In the genomic region with DNA sequence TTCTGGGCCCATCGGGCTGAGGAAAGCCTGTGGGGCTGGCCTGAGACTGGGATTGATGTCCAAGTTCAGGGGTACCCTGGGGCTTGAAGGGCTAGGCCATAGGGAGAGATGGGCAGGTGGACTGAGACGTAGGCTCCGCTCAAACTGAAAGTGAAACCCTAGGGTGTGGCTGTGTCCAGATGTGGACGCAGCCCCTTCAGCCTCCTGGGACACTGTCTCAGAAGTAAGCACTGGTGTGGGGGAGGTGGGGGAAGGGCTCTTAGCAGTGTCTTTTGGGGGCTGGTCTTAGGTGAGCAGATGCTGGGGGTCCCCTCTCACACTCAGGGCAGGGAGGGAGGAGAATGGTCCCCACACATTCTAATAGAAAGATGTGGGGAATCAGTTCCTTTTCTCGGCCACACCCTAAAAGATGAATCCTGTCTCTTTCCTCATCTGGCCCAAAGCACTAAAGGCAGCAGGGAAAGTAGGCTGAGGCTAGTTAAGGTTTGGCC, we compare ENCODE assay signal across 9 cellular contexts. TPM values are rescaled to one million over a fixed set of nuclear protein-coding genes. Genes with fewer than 3 reads are reported as not detected.
DNase-seq lines count a peak whose midpoint lies in the region; ATAC-seq and TF ChIP-seq lines count a peak whose summit lies in the region.
"Had no signal": no experiment of that assay in that cellular context is flagged by ENCODE, and none has a peak within 500 bp of the region (broad histone marks: within the 10 kb centered on the region; RNA-seq: fewer than 3 reads in every experiment).

No MANE protein-coding gene starts in this region.

- H3K4me3 Mint-ChIP-seq in MCF 10A (ENCODE audit: unreplicated experiment), result no peak overlapping the region

- H2AFZ ChIP-seq in mammary epithelial cell (ENCODE audit: low read depth, low read length), result no peak overlapping the region

- H3K9me3 ChIP-seq in mammary epithelial cell (replicated peaks; ENCODE audit: insufficient read depth, low read length), result no peaks in the 10 kb centered on the region
- H3K9me3 ChIP-seq in right atrium auricular region, result no peaks in the 10 kb centered on the region
- H3K9me3 ChIP-seq in upper lobe of right lung, result no peaks in the 10 kb centered on the region

- H3K9me3 Mint-ChIP-seq in MCF 10A (ENCODE audit: unreplicated experiment), result no peaks in the 10 kb centered on the region

- in situ Hi-C loops in mammary epithelial cell (cut with MboI; ENCODE audit: low sequenced_read_pairs in 2 of 2), result no loop called here

- CTCF ChIA-PET in MCF 10A (lab: Yijun Ruan, JAX), result interaction anchor here (0.5 to 1.4 kb wide), 3 partner anchors 16 to 91 kb away, joined by 3 to 10 read pairs (median 3); a partner anchor contains a TSS
- CTCF ChIA-PET in mammary epithelial cell (lab: Charles Lee; ENCODE audit: low non-redundant PET), result no interaction called here

- H3K27ac ChIP-seq in mammary epithelial cell (ENCODE audit: insufficient read depth, low read depth, low read length), result no peak overlapping the region
- H3K27ac ChIP-seq in right atrium auricular region, result peak overlapping the region; percentile 84 to 86
- H3K27ac ChIP-seq in upper lobe of right lung, result peak overlapping the region; percentile 81

- H3K4me1 ChIP-seq in mammary epithelial cell (ENCODE audit: insufficient read depth, low read length), result peaks cover 54% of the 10 kb centered on the region
- peaks cover 0 to 92% of the 10 kb centered on the region in 2 donors for H3K4me1 ChIP-seq in right atrium auricular region
- H3K4me1 ChIP-seq in upper lobe of right lung, result peaks cover 43% of the 10 kb centered on the region

- peak; percentile 39 for DNase-seq in MCF 10A (ENCODE audit: unreplicated experiment)
- no peak for DNase-seq in mammary epithelial cell
- DNase-seq in SW480 (ENCODE audit: low spot score), result peak; percentile 72
- DNase-seq in right atrium auricular region (ENCODE audit: low spot score), result no peak
- no peak for DNase-seq in upper lobe of right lung
- DNase-seq in COLO829 (ENCODE audit: low spot score), result no peak
- DNase-seq in cerebellar nuclear complex (lab: John Stamatoyannopoulos, UW), result no peak
- DNase-seq: NCI-H2227 treated with DMSO at 0.1 percent for 48 hours had no signal

- H4K20me1 ChIP-seq in mammary epithelial cell (ENCODE audit: insufficient read depth, low read length), result no peaks in the 10 kb centered on the region

- no peak overlapping the region for H3K4me2 ChIP-seq in mammary epithelial cell (ENCODE audit: insufficient read depth, low read depth, low read length)

- ATAC-seq in upper lobe of right lung, result peak; percentile 4
- ATAC-seq in HG02588 (IDR thresholded peaks at IDR 0.05; ENCODE audit: unreplicated experiment), result no peak

- dilution Hi-C loops in mammary epithelial cell (cut with HindIII; ENCODE audit: low sequenced_read_pairs), result no loop called here

- POLR2A ChIA-PET in MCF 10A (lab: Yijun Ruan, JAX), result interaction anchor here (0.7 to 2.6 kb wide), 2 partner anchors 21 to 79 kb away, joined by 3 to 14 read pairs; a partner anchor contains a TSS

- intact Hi-C loops in MCF 10A (cut with micrococcal nuclease) (no loop called here), mammary epithelial cell (cut with micrococcal nuclease) (no loop called here), upper lobe of right lung (cut with DNase I) (no loop called here)

- no peaks in the 10 kb centered on the region for H3K36me3 ChIP-seq in mammary epithelial cell (ENCODE audit: insufficient read depth, low read length)
- no peaks in the 10 kb centered on the region for H3K36me3 ChIP-seq in right atrium auricular region
- no peaks in the 10 kb centered on the region for H3K36me3 ChIP-seq in upper lobe of right lung

- peak overlapping the region; percentile 91 for H3K27ac Mint-ChIP-seq in MCF 10A (ENCODE audit: low read depth, unreplicated experiment)

- no peaks in the 10 kb centered on the region for H3K79me2 ChIP-seq in mammary epithelial cell (ENCODE audit: insufficient read depth, low read length)

- 81% methylated on average over 5 of the region's 5 CpGs for WGBS in mammary epithelial cell (ENCODE audit: low coverage, missing lambda C conversion rate)

- H3K27me3 ChIP-seq in mammary epithelial cell (ENCODE audit: insufficient read depth, low read length) (no peaks in the 10 kb centered on the region), right atrium auricular region (no peaks in the 10 kb centered on the region), upper lobe of right lung (no peaks in the 10 kb centered on the region)

- no peaks in the 10 kb centered on the region for H3K27me3 Mint-ChIP-seq in MCF 10A (ENCODE audit: insufficient read depth, unreplicated experiment)

- H3K4me3 ChIP-seq in mammary epithelial cell (replicated peaks in 1 of 3; ENCODE audit: insufficient read depth in 1 of 3, low read depth in 2 of 3, low read length in 3 of 3), result no peak overlapping the region
- peak overlapping the region in 1 of 2 donors; percentile 24 for H3K4me3 ChIP-seq in right atrium auricular region
- H3K4me3 ChIP-seq in upper lobe of right lung, result peak overlapping the region; percentile 64

- no peak for TF ChIP-seq CTCF in MCF 10A (IDR thresholded peaks at IDR 0.05; ENCODE audit: unreplicated experiment)
- TF ChIP-seq CTCF in mammary epithelial cell (conservative IDR thresholded peaks at IDR 0.05 in 1 of 2, IDR thresholded peaks at IDR 0.05 in 1 of 2; ENCODE audit: extremely low read depth in 1 of 2, insufficient read depth in 1 of 2, low read depth in 1 of 2, low read length in 2 of 2), result no peak
- no peak for TF ChIP-seq CTCF in right atrium auricular region (IDR thresholded peaks at IDR 0.05)
- no peak for TF ChIP-seq CTCF in upper lobe of right lung (IDR thresholded peaks at IDR 0.05)

- BruUV-seq in MCF 10A (replicated peaks; lab: Mats Ljungman, UMichigan) (no TSS peak), mammary epithelial cell (replicated peaks; lab: Mats Ljungman, UMichigan) (no TSS peak)

- H3K36me3 Mint-ChIP-seq in MCF 10A (ENCODE audit: insufficient read depth, unreplicated experiment), result peaks cover 6% of the 10 kb centered on the region

- H3K9ac ChIP-seq in mammary epithelial cell (ENCODE audit: insufficient read depth, low read length), result no peak overlapping the region

- H3K4me1 Mint-ChIP-seq in MCF 10A (ENCODE audit: insufficient read depth, unreplicated experiment), result peaks cover 65% of the 10 kb centered on the region

RNA-seq across cellular contexts. Expression of a gene that starts 5.5 kb away (rescaled TPM):
- total RNA-seq in MCF 10A (2022), result 28.1 and 35.8 TPM in 2 replicates
- total RNA-seq in mammary epithelial cell, result 1 to 10 TPM; 1.5 to 3.5 TPM
- polyA plus RNA-seq in mammary epithelial cell, result 2.0 TPM
- 8.4 TPM for polyA minus RNA-seq in mammary epithelial cell
- total RNA-seq in right atrium auricular region, result 10 to 100 TPM in 1 of 2 donors, 1 to 10 TPM in 1; 7.6 to 13.6 TPM
- 62.3 TPM for total RNA-seq in upper lobe of right lung

RNA-seq across cellular contexts. Expression of a gene that starts 34.7 kb away (rescaled TPM):
- not detected in 2 replicates for total RNA-seq in MCF 10A (2022)
- total RNA-seq in mammary epithelial cell, result under 1 TPM in 1 of 2 donors, not detected in 1; 0.21 TPM
- not detected for polyA plus RNA-seq in mammary epithelial cell
- polyA minus RNA-seq in mammary epithelial cell, result not detected
- not detected for total RNA-seq in right atrium auricular region
- not detected for total RNA-seq in upper lobe of right lung

Comparison
In these comparisons a context has a peak if more than half of its experiments do, and no peak if none do; other contexts are left out.
1. DNase-seq: peak in MCF 10A (single experiment) and SW480 (single experiment); none in mammary epithelial cell (single experiment), right atrium auricular region (single experiment), upper lobe of right lung (single experiment), COLO829 (single experiment) and cerebellar nuclear complex (0 of 2).